Comparison of ENCODE assay signal across 7 cellular contexts in the genomic region with DNA sequence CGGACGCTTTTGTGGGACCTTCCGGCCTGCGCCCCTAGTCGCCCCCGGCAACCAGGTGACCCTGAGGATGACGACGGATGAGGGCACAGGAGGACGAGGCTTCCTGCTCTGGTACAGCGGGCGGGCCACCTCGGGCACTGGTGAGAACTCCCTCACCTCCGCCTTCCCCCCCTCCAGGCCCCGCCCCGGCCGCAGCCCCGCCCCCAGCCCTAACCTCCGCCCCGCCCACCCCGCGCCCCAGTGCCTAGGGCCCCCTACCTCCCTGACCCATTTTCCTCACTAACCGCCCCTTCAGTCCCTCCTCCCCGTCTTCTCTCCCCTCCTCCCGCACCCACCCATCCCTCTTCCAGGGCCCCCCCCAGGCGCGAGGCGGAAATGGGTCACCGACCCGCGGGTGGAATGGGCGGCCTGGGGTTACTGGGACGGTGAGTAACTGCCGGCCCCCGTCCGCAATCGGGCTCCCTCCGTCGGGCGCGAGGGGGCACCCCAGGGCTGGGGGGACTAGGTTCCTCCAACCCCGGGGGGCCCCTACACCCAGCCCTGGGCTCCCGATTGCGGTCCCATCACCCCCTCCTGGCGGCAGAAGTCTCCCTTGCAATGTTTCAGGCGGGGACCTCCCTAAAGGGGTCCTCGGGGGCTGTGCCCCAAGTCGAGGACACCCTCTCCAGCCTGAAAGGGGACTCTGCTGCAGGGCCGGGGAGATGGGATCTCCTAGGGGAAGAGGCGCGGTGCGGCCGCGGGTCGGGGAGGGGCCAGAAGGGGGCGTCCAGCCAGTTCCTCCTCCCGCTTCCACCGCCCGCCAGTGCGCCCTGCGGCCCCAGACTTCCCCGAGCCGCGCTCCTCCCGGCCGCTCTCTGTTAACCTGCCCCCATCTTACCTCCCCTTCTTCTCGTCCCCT.
DNase-seq lines count a peak whose midpoint lies in the region; ATAC-seq and TF ChIP-seq lines count a peak whose summit lies in the region.

No MANE protein-coding gene starts in this region.

- peak; percentile 39 for ATAC-seq in HG03025 (IDR thresholded peaks at IDR 0.05; ENCODE audit: low FRiP score, unreplicated experiment)
- ATAC-seq in stimulated activated naive CD8-positive, alpha-beta T cell treated with anti-CD3 and anti-CD28 coated beads, Interleukin-15, Interleukin-2, amounts not matched to agents 100 U/mL and 50 U/mL, for 24 hours, result peak; percentile 81

- peak; percentile 35 for TF ChIP-seq CTCF in GM12865 (IDR thresholded peaks at IDR 0.05; ENCODE audit: insufficient read depth, low read depth, low read length, missing control alignments)

- no peak for TF ChIP-seq POLR2A in erythroblast (IDR thresholded peaks at IDR 0.05; ENCODE audit: low read length)

- H3K36me3 ChIP-seq in muscle layer of duodenum (ENCODE audit: control insufficient read depth in 1 of 2, insufficient read depth in 2 of 2, low read length in 2 of 2), result no peaks in the 10 kb centered on the region

- no peaks in the 10 kb centered on the region for H3K27me3 ChIP-seq in muscle layer of duodenum (ENCODE audit: low read depth, low read length)

- peak; percentile 75 for DNase-seq in GM12865 (ENCODE audit: low read depth)
- DNase-seq in NOMO-1 treated with dmso at 0.1 percent for 144 hours (lab: John Stamatoyannopoulos, UW; ENCODE audit: unreplicated experiment), result peak; percentile 88
- peak; percentile 63 for DNase-seq in activated T-cell treated with anti-CD3 and anti-CD28 coated beads for 1 hour (ENCODE audit: low read depth)
- DNase-seq in erythroblast (lab: John Stamatoyannopoulos, UW), result peak; percentile 74 to 83
- peak; percentile 89 for DNase-seq in stimulated activated naive CD8-positive, alpha-beta T cell treated with anti-CD3 and anti-CD28 coated beads, Interleukin-15, Interleukin-2, amounts not matched to agents 100 U/mL and 50 U/mL, for 24 hours

- no peak overlapping the region for H3K27ac ChIP-seq in muscle layer of duodenum (ENCODE audit: low read length)

- no peaks in the 10 kb centered on the region for H3K9me3 ChIP-seq in muscle layer of duodenum (ENCODE audit: control insufficient read depth in 1 of 2, low read length in 2 of 2)

- H3K4me3 ChIP-seq in GM12865 (ENCODE audit: low read depth, low read length) (peak overlapping the region; percentile 70), muscle layer of duodenum (ENCODE audit: low read depth in 1 of 2, low read length in 2 of 2) (peak overlapping the region; percentile 53 to 85)

- H3K4me1 ChIP-seq in muscle layer of duodenum (ENCODE audit: control insufficient read depth in 1 of 2, insufficient read depth in 2 of 2, low read length in 2 of 2), result peaks cover 0 to 28% of the 10 kb centered on the region in 2 donors
